Comparison of ENCODE assay signal across 14 cellular contexts in genomic region chr4:169251291-169252235, GRCh38. TPM values are rescaled to one million over a fixed set of nuclear protein-coding genes. Genes with fewer than 3 reads are reported as not detected.
DNase-seq lines count a peak whose midpoint lies in the region; ATAC-seq and TF ChIP-seq lines count a peak whose summit lies in the region.
"Had no signal": no experiment of that assay in that cellular context is flagged by ENCODE, and none has a peak within 500 bp of the region (broad histone marks: within the 10 kb centered on the region; RNA-seq: fewer than 3 reads in every experiment).

No MANE protein-coding gene starts in this region.

- H3K9me3 ChIP-seq in muscle layer of duodenum (ENCODE audit: control insufficient read depth in 1 of 2, low read length in 2 of 2), result no peaks in the 10 kb centered on the region
- no peaks in the 10 kb centered on the region for H3K9me3 ChIP-seq in uterus
- H3K9me3 ChIP-seq: BE2C, prostate gland, SJCRH30, vagina had no signal

- H3K27ac ChIP-seq in RWPE1 (no peak overlapping the region), muscle layer of duodenum (ENCODE audit: low read length) (peak overlapping the region; percentile 72), uterus (no peak overlapping the region)
- H3K27ac ChIP-seq: SJCRH30, vagina had no signal

- intact Hi-C loops in uterus (cut with DNase I; ENCODE audit: low total_unique reads), result no loop called here

- H3K27me3 ChIP-seq in muscle layer of duodenum (ENCODE audit: low read depth, low read length) (no peaks in the 10 kb centered on the region), uterus (no peaks in the 10 kb centered on the region)
- H3K27me3 ChIP-seq: BE2C, SJCRH30, vagina had no signal

- no peaks in the 10 kb centered on the region for H3K36me3 ChIP-seq in muscle layer of duodenum (ENCODE audit: control insufficient read depth in 1 of 2, insufficient read depth in 2 of 2, low read length in 2 of 2)
- H3K36me3 ChIP-seq in uterus, result no peaks in the 10 kb centered on the region
- H3K36me3 ChIP-seq: BE2C, prostate gland, SJCRH30, vagina had no signal

- ATAC-seq in esophagus mucosa (peak; percentile 43), HG03159 (IDR thresholded peaks at IDR 0.05; ENCODE audit: unreplicated experiment) (no peak)

- POLR2A ChIA-PET in RWPE1 (lab: Yijun Ruan, JAX; ENCODE audit: low non-redundant PET), result no interaction called here

- no peak overlapping the region for H3K4me3 ChIP-seq in muscle layer of duodenum (ENCODE audit: low read depth in 1 of 2, low read length in 2 of 2)
- no peak overlapping the region for H3K4me3 ChIP-seq in uterus
- H3K4me3 ChIP-seq: prostate gland, SJCRH30, vagina had no signal

- CTCF ChIA-PET in RWPE1 (lab: Yijun Ruan, JAX), result no interaction called here

- H3K4me1 ChIP-seq in muscle layer of duodenum (ENCODE audit: control insufficient read depth in 1 of 2, insufficient read depth in 2 of 2, low read length in 2 of 2) (peaks cover 16 to 39% of the 10 kb centered on the region in 2 donors), uterus (peaks cover 0 to 4% of the 10 kb centered on the region in 2 donors)

- no peak for TF ChIP-seq POLR2A in uterus (IDR thresholded peaks at IDR 0.05)

- TF ChIP-seq CTCF in RWPE1 (conservative IDR thresholded peaks at IDR 0.05; ENCODE audit: low read depth), result no peak
- no peak for TF ChIP-seq CTCF in uterus (IDR thresholded peaks at IDR 0.05)

- DNase-seq in EH (ENCODE audit: low read depth), result peak; percentile 41
- peak; percentile 51 for DNase-seq in RWPE1 (ENCODE audit: low spot score)
- DNase-seq in H4 (ENCODE audit: low spot score), result no peak
- DNase-seq in uterus, result no peak
- no peak for DNase-seq in cortex of kidney (lab: John Stamatoyannopoulos, UW)
- DNase-seq: activated naive CD8-positive, alpha-beta T cell treated with anti-CD3 and anti-CD28 coated beads, Interleukin-2, amount 10 ng/mL, durations not matched to agents 7 days and 5 days; BE2C; NCI-H2107 had no signal

RNA-seq across cellular contexts. Expression of gene SH3RF1, which starts 19.2 kb away (rescaled TPM):
- 5.4 TPM for total RNA-seq in esophagus mucosa
- 2.3 and 4.0 TPM in 2 replicates for total RNA-seq in H4 (2014; rRNA removed; shearing (Covaris generic))
- 10 to 100 TPM in 3 of 4 donors, 1 to 10 TPM in 1; 5.9 to 41.2 (median 15.0) TPM for total RNA-seq in uterus

Comparison
In these comparisons a context has a peak if more than half of its experiments do, and no peak if none do; other contexts are left out.
1. DNase-seq: peak in EH (single experiment) and RWPE1 (single experiment); none in H4 (single experiment), uterus (0 of 2) and cortex of kidney (single experiment).